2 cellular contexts compared by ENCODE assay signal in the genomic region with DNA sequence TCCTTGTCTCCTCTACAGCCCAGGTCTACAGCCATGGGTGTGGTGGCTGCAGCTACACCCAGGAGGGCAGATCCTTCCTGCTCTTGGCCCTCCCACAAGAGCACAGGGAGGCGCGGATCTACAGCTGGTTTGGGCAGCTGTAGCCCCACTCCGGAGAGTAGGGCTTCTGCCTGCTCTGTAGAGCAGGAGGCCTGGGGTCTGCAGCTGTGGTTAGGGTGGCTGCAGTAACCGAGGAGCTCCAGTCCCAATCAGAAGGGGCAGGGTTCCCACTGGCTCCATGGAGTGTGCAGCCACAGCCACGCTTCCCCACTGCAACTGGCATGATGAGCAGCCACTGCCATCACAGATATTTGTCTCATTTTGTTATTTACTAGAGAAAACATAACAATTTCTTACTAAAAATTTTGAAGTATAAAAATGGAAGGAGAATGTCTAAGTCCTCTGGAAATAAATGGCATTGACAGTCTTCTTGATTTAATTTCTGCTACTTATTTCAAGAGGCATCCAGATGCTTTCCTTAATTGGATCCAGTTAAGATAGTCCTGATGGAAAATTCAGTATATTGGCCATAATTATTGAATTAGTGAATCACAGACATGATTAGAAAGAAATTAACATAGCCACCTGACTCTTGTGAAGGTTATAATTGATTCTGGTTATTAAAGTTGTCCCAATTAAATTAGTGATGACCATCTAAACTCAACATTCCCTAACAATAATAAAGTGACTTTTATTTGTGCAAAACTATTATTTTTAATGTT.
TF ChIP-seq lines count a peak whose summit lies in the region.

No MANE protein-coding gene starts in this region.

TF ChIP-seq in SK-N-SH, 30 proteins besides CTCF, POLR2A, EP300 and RAD21 (continued from another document):
- TF ChIP-seq USF2 (IDR thresholded peaks at IDR 0.05; ENCODE audit: borderline replicate concordance, low read depth, low read length) = no peak
- TF ChIP-seq USF1 (IDR thresholded peaks at IDR 0.05; ENCODE audit: borderline replicate concordance, low read depth) = no peak

TF ChIP-seq in HepG2, 621 proteins besides CTCF, POLR2A, EP300 and RAD21 (continued from another document):
- TF ChIP-seq, protein P1, sequence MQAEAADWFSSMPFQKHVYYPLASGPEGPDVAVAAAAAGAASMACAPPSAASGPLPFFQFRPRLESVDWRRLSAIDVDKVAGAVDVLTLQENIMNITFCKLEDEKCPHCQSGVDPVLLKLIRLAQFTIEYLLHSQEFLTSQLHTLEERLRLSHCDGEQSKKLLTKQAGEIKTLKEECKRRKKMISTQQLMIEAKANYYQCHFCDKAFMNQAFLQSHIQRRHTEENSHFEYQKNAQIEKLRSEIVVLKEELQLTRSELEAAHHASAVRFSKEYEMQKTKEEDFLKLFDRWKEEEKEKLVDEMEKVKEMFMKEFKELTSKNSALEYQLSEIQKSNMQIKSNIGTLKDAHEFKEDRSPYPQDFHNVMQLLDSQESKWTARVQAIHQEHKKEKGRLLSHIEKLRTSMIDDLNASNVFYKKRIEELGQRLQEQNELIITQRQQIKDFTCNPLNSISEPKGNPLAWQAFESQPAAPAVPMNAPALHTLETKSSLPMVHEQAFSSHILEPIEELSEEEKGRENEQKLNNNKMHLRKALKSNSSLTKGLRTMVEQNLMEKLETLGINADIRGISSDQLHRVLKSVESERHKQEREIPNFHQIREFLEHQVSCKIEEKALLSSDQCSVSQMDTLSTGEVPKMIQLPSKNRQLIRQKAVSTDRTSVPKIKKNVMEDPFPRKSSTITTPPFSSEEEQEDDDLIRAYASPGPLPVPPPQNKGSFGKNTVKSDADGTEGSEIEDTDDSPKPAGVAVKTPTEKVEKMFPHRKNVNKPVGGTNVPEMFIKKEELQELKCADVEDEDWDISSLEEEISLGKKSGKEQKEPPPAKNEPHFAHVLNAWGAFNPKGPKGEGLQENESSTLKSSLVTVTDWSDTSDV (CRISPR knock-in tag; IDR thresholded peaks at IDR 0.05) = no peak
- TF ChIP-seq ZNF12 (CRISPR knock-in tag; IDR thresholded peaks at IDR 0.05) (no peak), ZNF253 (CRISPR knock-in tag; IDR thresholded peaks at IDR 0.05; ENCODE audit: borderline replicate concordance) (no peak), ZSCAN20 (CRISPR knock-in tag; IDR thresholded peaks at IDR 0.05; ENCODE audit: borderline replicate concordance) (no peak), PLRG1 (conservative IDR thresholded peaks at IDR 0.05) (no peak), REXO4 (CRISPR knock-in tag; IDR thresholded peaks at IDR 0.05; ENCODE audit: borderline replicate concordance) (no peak), SYNCRIP (IDR thresholded peaks at IDR 0.05; ENCODE audit: insufficient read depth, low read depth, low read length) (no peak), KMT2A (CRISPR knock-in tag; IDR thresholded peaks at IDR 0.05) (no peak), ATAD3A (CRISPR knock-in tag; IDR thresholded peaks at IDR 0.05) (no peak), RFX5 (IDR thresholded peaks at IDR 0.05; ENCODE audit: low read depth, low read length) (no peak), SNRNP70 (IDR thresholded peaks at IDR 0.05; ENCODE audit: low read depth, low read length) (no peak), ZNF589 (CRISPR knock-in tag; conservative IDR thresholded peaks at IDR 0.05) (no peak), ZNF260 (CRISPR knock-in tag; IDR thresholded peaks at IDR 0.05; ENCODE audit: borderline replicate concordance, low read depth) (no peak)
- TF ChIP-seq, protein P2, sequence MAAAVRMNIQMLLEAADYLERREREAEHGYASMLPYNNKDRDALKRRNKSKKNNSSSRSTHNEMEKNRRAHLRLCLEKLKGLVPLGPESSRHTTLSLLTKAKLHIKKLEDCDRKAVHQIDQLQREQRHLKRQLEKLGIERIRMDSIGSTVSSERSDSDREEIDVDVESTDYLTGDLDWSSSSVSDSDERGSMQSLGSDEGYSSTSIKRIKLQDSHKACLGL (CRISPR knock-in tag; IDR thresholded peaks at IDR 0.05) = no peak
- TF ChIP-seq, protein P3, sequence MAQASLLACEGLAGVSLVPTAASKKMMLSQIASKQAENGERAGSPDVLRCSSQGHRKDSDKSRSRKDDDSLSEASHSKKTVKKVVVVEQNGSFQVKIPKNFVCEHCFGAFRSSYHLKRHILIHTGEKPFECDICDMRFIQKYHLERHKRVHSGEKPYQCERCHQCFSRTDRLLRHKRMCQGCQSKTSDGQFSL (CRISPR knock-in tag; IDR thresholded peaks at IDR 0.05) = no peak
